ENCODE assay signal across 11 cellular contexts in genomic region chr3:60517134-60517533, GRCh38.
"Had no signal": no experiment of that assay in that cellular context is flagged by ENCODE, and none has a peak within 500 bp of the region (broad histone marks: within the 10 kb centered on the region; RNA-seq: fewer than 3 reads in every experiment).

No MANE protein-coding gene starts in this region.

- FAIRE-seq: H1, H54 had no signal

- H3K4me1 ChIP-seq: HAP-1 had no signal

- H3K4me3 ChIP-seq: GM23248, GM23338, HAP-1 had no signal

- ATAC-seq: GM23338, HCT116 had no signal

- H3K4me2 ChIP-seq: GM23338 had no signal

- H3K27ac ChIP-seq: GM23248 had no signal

- H3K9me3 ChIP-seq: HAP-1 had no signal

- H2AFZ ChIP-seq: GM23248, GM23338 had no signal

- H3K9ac ChIP-seq: GM23248 had no signal

- DNase-seq: GM23248, GOT3, H7, H9, HCEC 1CT, HFFc6 had no signal

- H3K36me3 ChIP-seq: HAP-1 had no signal
